In the genomic region with DNA sequence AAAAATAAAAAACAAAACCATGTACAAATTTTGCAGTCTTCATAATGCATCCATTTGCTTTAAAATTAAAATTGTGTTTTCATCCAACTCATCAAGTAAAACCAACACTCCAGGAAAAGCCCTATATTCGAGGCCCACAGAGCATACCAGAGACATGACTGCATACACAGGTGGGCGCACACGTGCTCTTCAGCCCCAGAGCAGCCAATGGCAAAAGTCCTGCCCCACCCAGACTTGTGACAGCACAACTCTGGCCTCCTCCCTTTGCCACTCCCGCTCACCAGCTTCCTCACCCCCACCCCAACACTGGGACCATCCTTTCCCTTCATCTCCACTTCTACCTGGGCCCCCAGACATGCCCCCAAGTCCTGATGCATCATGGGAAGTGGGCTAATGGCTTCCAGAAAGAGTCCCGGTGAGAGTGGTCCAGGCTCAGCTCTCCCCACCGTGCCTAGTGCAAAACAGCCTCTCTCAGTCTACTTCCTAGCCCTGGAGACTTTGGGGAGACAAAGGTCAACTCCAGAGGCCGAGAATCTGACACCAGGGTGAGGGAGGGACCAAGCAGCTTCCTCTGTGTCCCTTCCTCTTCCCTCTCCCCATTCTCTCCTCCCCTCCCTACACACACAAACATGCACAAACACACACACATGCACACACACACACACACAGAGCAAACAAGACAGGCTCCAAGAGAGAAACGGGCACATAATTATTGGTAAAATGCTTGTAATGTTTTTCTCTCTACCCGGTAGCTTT, we compare ENCODE assay signal across 21 cellular contexts. TPM values are rescaled to one million over a fixed set of nuclear protein-coding genes. Genes with fewer than 3 reads are reported as not detected.
A peak's percentile ranks its signal among the peaks of the same experiment; 100 is the strongest.
DNase-seq lines count a peak whose midpoint lies in the region; ATAC-seq and TF ChIP-seq lines count a peak whose summit lies in the region.
"Had no signal": no experiment of that assay in that cellular context is flagged by ENCODE, and none has a peak within 500 bp of the region (broad histone marks: within the 10 kb centered on the region; RNA-seq: fewer than 3 reads in every experiment).

No MANE protein-coding gene starts in this region.

- peaks cover 35% of the 10 kb centered on the region for H3K27me3 Mint-ChIP-seq in GM23338 (ENCODE audit: insufficient read depth, low read depth, poor library complexity)

- H3K79me2 ChIP-seq in GM23338 (replicated peaks; ENCODE audit: insufficient read depth): peaks cover 20% of the 10 kb centered on the region; the same call in 1 of the 2 replicates

- WGBS in HUES64: 16% methylated on average over 9 of the region's 9 CpGs

- ATAC-seq in GM23338 (peak; percentile 71), HG03354 (IDR thresholded peaks at IDR 0.05; ENCODE audit: poor library complexity, severe bottlenecking, unreplicated experiment) (no peak)
- ATAC-seq: CD8-positive, alpha-beta T cell; foreskin keratinocyte had no signal

- peaks cover 84% of the 10 kb centered on the region for H3K4me1 Mint-ChIP-seq in GM23338
- H3K4me1 Mint-ChIP-seq: activated CD4-positive, alpha-beta T cell treated with anti-CD3 and anti-CD28 coated beads, Interleukin-2, amount 10 ng/mL, durations not matched to agents 7 days and 5 days had no signal

- H3K36me3 ChIP-seq in GM23338 (ENCODE audit: insufficient read depth) (no peaks in the 10 kb centered on the region), HUES64 (ENCODE audit: insufficient read depth, low read length) (no peaks in the 10 kb centered on the region)

- DNase-seq in GM23338 (ENCODE audit: low spot score) (peak; percentile 76), caudate nucleus (lab: John Stamatoyannopoulos, UW) (peak in 5 of 61 donors; percentile 3 to 62 (median 28)), kidney tubule cell (ENCODE audit: low spot score) (peak; percentile 23), hippocampal formation (lab: John Stamatoyannopoulos, UW) (no peak), AML-193 (lab: John Stamatoyannopoulos, UW) (no peak)
- DNase-seq: activated CD4-positive, alpha-beta T cell treated with anti-CD3 and anti-CD28 coated beads, Interleukin-2, amount 10 ng/mL, durations not matched to agents 7 days and 5 days; CD8-positive, alpha-beta T cell; cerebellar nuclear complex; kidney glomerular epithelial cell; mammary epithelial cell; small intestine; stimulated activated naive CD4-positive, alpha-beta T cell treated with Interleukin-2 at 50 U/mL for 16 hours had no signal

- peak overlapping the region; percentile 32 for H3K9ac ChIP-seq in HUES64 (ENCODE audit: low read depth, low read length)
- H3K9ac ChIP-seq: KMS-11 had no signal

- peaks cover 17% of the 10 kb centered on the region for H3K36me3 Mint-ChIP-seq in GM23338 (ENCODE audit: low read depth)
- H3K36me3 Mint-ChIP-seq: activated naive CD8-positive, alpha-beta T cell; CD8-positive, alpha-beta T cell had no signal

- H3K4me1 ChIP-seq in GM23338 (ENCODE audit: insufficient read depth): peaks cover 61% of the 10 kb centered on the region
- H3K4me1 ChIP-seq in HUES64 (ENCODE audit: insufficient read depth, low read length): peaks cover 32% of the 10 kb centered on the region
- H3K4me1 ChIP-seq: foreskin keratinocyte had no signal

- H3K4me2 ChIP-seq in GM23338: peak overlapping the region; percentile 76
- H3K4me2 ChIP-seq: KMS-11 had no signal

- H2AFZ ChIP-seq in GM23338: no peak overlapping the region

- no peaks in the 10 kb centered on the region for H4K20me1 ChIP-seq in GM23338 (replicated peaks; ENCODE audit: insufficient read depth)

- peak overlapping the region; percentile 85 for H3K27ac Mint-ChIP-seq in GM23338
- H3K27ac Mint-ChIP-seq: activated CD4-positive, alpha-beta T cell treated with anti-CD3 and anti-CD28 coated beads, Interleukin-2, amount 10 ng/mL, durations not matched to agents 7 days and 5 days; activated naive CD8-positive, alpha-beta T cell; CD8-positive, alpha-beta T cell; T-helper 1 cell treated with Interleukin-12 subunit alpha and Interleukin-12 subunit beta and Interleukin-4 antibody, amounts not matched to agents 30 μg/mL and 1 μg/mL, for 36 hours had no signal

- H3K9me3 ChIP-seq in HUES64 (ENCODE audit: insufficient read depth, low read depth, low read length): no peaks in the 10 kb centered on the region

- no peaks in the 10 kb centered on the region; the same call in 2 of the 3 replicates for H3K9me3 Mint-ChIP-seq in GM23338
- H3K9me3 Mint-ChIP-seq: activated CD4-positive, alpha-beta T cell treated with anti-CD3 and anti-CD28 coated beads, Interleukin-2, amount 10 ng/mL, durations not matched to agents 7 days and 5 days; CD8-positive, alpha-beta T cell; T-helper 1 cell treated with Interleukin-12 subunit alpha and Interleukin-12 subunit beta and Interleukin-4 antibody, amounts not matched to agents 30 μg/mL and 1 μg/mL, for 36 hours had no signal

- H3F3A ChIP-seq in GM23338 (replicated peaks; ENCODE audit: low read depth): peaks cover 31% of the 10 kb centered on the region

- H3K4me3 Mint-ChIP-seq in GM23338: peak overlapping the region; percentile 61
- H3K4me3 Mint-ChIP-seq: activated CD4-positive, alpha-beta T cell treated with anti-CD3 and anti-CD28 coated beads, Interleukin-2, amount 10 ng/mL, durations not matched to agents 7 days and 5 days; activated naive CD8-positive, alpha-beta T cell; CD8-positive, alpha-beta T cell; T-helper 1 cell treated with Interleukin-12 subunit alpha and Interleukin-12 subunit beta and Interleukin-4 antibody, amounts not matched to agents 30 μg/mL and 1 μg/mL, for 36 hours had no signal

- no peak for TF ChIP-seq CTCF in GM23338 (conservative IDR thresholded peaks at IDR 0.05; ENCODE audit: low read depth in 2 of 2)

- no peaks in the 10 kb centered on the region for H3K27me3 ChIP-seq in GM23338 (ENCODE audit: insufficient read depth)
- H3K27me3 ChIP-seq in HUES64 (ENCODE audit: insufficient read depth, low read length): no peaks in the 10 kb centered on the region

- H3K9me2 ChIP-seq in GM23338 (ENCODE audit: insufficient read depth): no peaks in the 10 kb centered on the region

- peak overlapping the region; percentile 97 for H3K27ac ChIP-seq in GM23338 (ENCODE audit: low read depth)
- H3K27ac ChIP-seq in HUES64 (ENCODE audit: low read depth, low read length): peak overlapping the region; percentile 85
- H3K27ac ChIP-seq in caudate nucleus (ENCODE audit: low read depth, low read length): peak overlapping the region; percentile 58
- H3K27ac ChIP-seq: foreskin keratinocyte, KMS-11 had no signal

- H3K4me3 ChIP-seq in GM23338 (peak overlapping the region; percentile 45), HUES64 (ENCODE audit: low read length) (peak overlapping the region; percentile 32)

TF ChIP-seq in GM23338, 12 proteins besides CTCF, POLR2A, EP300 and RAD21 (continues in another document):
- TF ChIP-seq EZH2 (IDR thresholded peaks at IDR 0.05; ENCODE audit: low read depth, unreplicated experiment): no peak
- TF ChIP-seq EZH2phosphoT487 (IDR thresholded peaks at IDR 0.05; ENCODE audit: unreplicated experiment): no peak

RNA-seq across cellular contexts. Expression of a gene that starts 14.4 kb away (rescaled TPM):
- total RNA-seq in GM23338 (2014; rRNA removed; shearing (Covaris generic)): 24.4 and 30.6 TPM in 2 replicates
- 7.0 and 8.7 TPM in 2 replicates for polyA plus RNA-seq in GM23338 (2016; fragmentation: Nextera tagmentation; extraction: Ambion mirVana)
- polyA plus RNA-seq in HUES64 (2013, experiment 1 of 2): 9.4 TPM
- 12.8 TPM for polyA plus RNA-seq in HUES64 (2013, experiment 2 of 2)
- total RNA-seq: activated CD4-positive, alpha-beta T cell treated with anti-CD3 and anti-CD28 coated beads, Interleukin-2, amount 10 ng/mL, durations not matched to agents 7 days and 5 days; H4; NCI-H460; RPMI7951 had no signal
- polyA plus RNA-seq: mammary epithelial cell had no signal

Comparison
In these comparisons a context has a peak if more than half of its experiments do, and no peak if none do; other contexts are left out.
1. DNase-seq: peak in GM23338 (single experiment) and kidney tubule cell (single experiment); none in hippocampal formation (0 of 2) and AML-193 (0 of 2).
2. Peak in every context shown above with its lines, with median percentiles within 50 percentile points of each other: H3K27ac ChIP-seq.